In genomic region chr9:134620751-134621557, GRCh38 we compare ENCODE assay signal across 18 cellular contexts. TPM values are rescaled to one million over a fixed set of nuclear protein-coding genes. Genes with fewer than 3 reads are reported as not detected.
DNase-seq lines count a peak whose midpoint lies in the region; ATAC-seq and TF ChIP-seq lines count a peak whose summit lies in the region.
"Had no signal": no experiment of that assay in that cellular context is flagged by ENCODE, and none has a peak within 500 bp of the region (broad histone marks: within the 10 kb centered on the region; RNA-seq: fewer than 3 reads in every experiment).

No MANE protein-coding gene starts in this region.

- H3K4me3 ChIP-seq in left ventricle myocardium inferior = no peak overlapping the region
- H3K4me3 ChIP-seq in CD8-positive, alpha-beta T cell (ENCODE audit: low read depth, low read length) = no peak overlapping the region
- H3K4me3 ChIP-seq: GM12878, GM23338 had no signal

- POLR2A ChIA-PET in WTC11 (lab: Charles Lee) = no interaction called here
- POLR2A ChIA-PET in CD8-positive, alpha-beta T cell (lab: Charles Lee) = no interaction called here

- peaks cover 8% of the 10 kb centered on the region for H3K4me1 ChIP-seq in left ventricle myocardium inferior
- H3K4me1 ChIP-seq in CD8-positive, alpha-beta T cell (ENCODE audit: insufficient read depth, low read length) = no peaks in the 10 kb centered on the region

- H3K4me3 Mint-ChIP-seq in WTC11 (no peak overlapping the region), type B pancreatic cell (no peak overlapping the region)
- no peak overlapping the region for H3K4me3 Mint-ChIP-seq in CD8-positive, alpha-beta T cell
- H3K4me3 Mint-ChIP-seq: activated CD4-positive, alpha-beta T cell treated with anti-CD3 and anti-CD28 coated beads, Interleukin-2, amount 10 ng/mL, durations not matched to agents 7 days and 5 days; activated T-cell treated with anti-CD3 and anti-CD28 coated beads, Interleukin-2, amount 50 U/mL, for 72 hours; GM23338; naive B cell had no signal

- in situ Hi-C loops in G401 (cut with HindIII; ENCODE audit: low sequenced_read_pairs) = no loop called here

- no peaks in the 10 kb centered on the region for H3K36me3 ChIP-seq in left ventricle myocardium inferior
- no peaks in the 10 kb centered on the region for H3K36me3 ChIP-seq in CD8-positive, alpha-beta T cell (ENCODE audit: insufficient read depth, low read length)

- TF ChIP-seq CTCF in left ventricle myocardium inferior (IDR thresholded peaks at IDR 0.05; ENCODE audit: borderline replicate concordance) (no peak), WTC11 (IDR thresholded peaks at IDR 0.05) (no peak), type B pancreatic cell (conservative IDR thresholded peaks at IDR 0.05) (no peak)
- no peak for TF ChIP-seq CTCF in CD8-positive, alpha-beta T cell (IDR thresholded peaks at IDR 0.05)

- no peak overlapping the region for H3K27ac ChIP-seq in left ventricle myocardium inferior (replicated peaks)
- no peak overlapping the region for H3K27ac ChIP-seq in CD8-positive, alpha-beta T cell (ENCODE audit: low read depth, low read length)

- H3K27ac Mint-ChIP-seq in WTC11 = no peak overlapping the region
- H3K27ac Mint-ChIP-seq in type B pancreatic cell = no peak overlapping the region
- H3K27ac Mint-ChIP-seq in CD8-positive, alpha-beta T cell = no peak overlapping the region
- H3K27ac Mint-ChIP-seq: activated CD4-positive, alpha-beta T cell treated with anti-CD3 and anti-CD28 coated beads, Interleukin-2, amount 10 ng/mL, durations not matched to agents 7 days and 5 days; activated T-cell treated with anti-CD3 and anti-CD28 coated beads, Interleukin-2, amount 50 U/mL, for 72 hours; GM23338; naive B cell had no signal

- H3K9me3 Mint-ChIP-seq in WTC11 (no peaks in the 10 kb centered on the region), type B pancreatic cell (no peaks in the 10 kb centered on the region)
- H3K9me3 Mint-ChIP-seq in CD8-positive, alpha-beta T cell = no peaks in the 10 kb centered on the region
- H3K9me3 Mint-ChIP-seq: activated CD4-positive, alpha-beta T cell treated with anti-CD3 and anti-CD28 coated beads, Interleukin-2, amount 10 ng/mL, durations not matched to agents 7 days and 5 days; activated T-cell treated with anti-CD3 and anti-CD28 coated beads, Interleukin-2, amount 50 U/mL, for 72 hours; GM23338; naive B cell had no signal

- H3K9me3 ChIP-seq in left ventricle myocardium inferior (replicated peaks) = no peaks in the 10 kb centered on the region
- no peaks in the 10 kb centered on the region for H3K9me3 ChIP-seq in CD8-positive, alpha-beta T cell (ENCODE audit: low read length)

- H3K27me3 Mint-ChIP-seq in WTC11 (ENCODE audit: low read depth) (no peaks in the 10 kb centered on the region), type B pancreatic cell (peaks cover 10% of the 10 kb centered on the region)
- peaks cover 2% of the 10 kb centered on the region for H3K27me3 Mint-ChIP-seq in CD8-positive, alpha-beta T cell (ENCODE audit: low read depth)
- H3K27me3 Mint-ChIP-seq: activated CD4-positive, alpha-beta T cell treated with anti-CD3 and anti-CD28 coated beads, Interleukin-2, amount 10 ng/mL, durations not matched to agents 7 days and 5 days had no signal

- H3K27me3 ChIP-seq in left ventricle myocardium inferior (ENCODE audit: low read depth) = peaks cover 71% of the 10 kb centered on the region
- H3K27me3 ChIP-seq in CD8-positive, alpha-beta T cell (ENCODE audit: insufficient read depth, low read length) = no peaks in the 10 kb centered on the region

- ATAC-seq in left ventricle myocardium superior = no peak
- ATAC-seq in WTC11 = no peak
- ATAC-seq in CD8-positive, alpha-beta T cell = no peak
- ATAC-seq: activated T-cell treated with anti-CD3 and anti-CD28 coated beads, Interleukin-2, amount 50 U/mL, for 72 hours; GM12878; GM23338 had no signal

- CTCF ChIA-PET in WTC11 (lab: Charles Lee) = interaction anchor here (0.6 kb wide), 1 partner anchor 172 kb away, joined by 4 read pairs; no protein-coding TSS in a partner anchor
- CTCF ChIA-PET in CD8-positive, alpha-beta T cell (lab: Charles Lee) = no interaction called here

- H3K36me3 Mint-ChIP-seq in WTC11 (no peaks in the 10 kb centered on the region), type B pancreatic cell (no peaks in the 10 kb centered on the region)
- H3K36me3 Mint-ChIP-seq in CD8-positive, alpha-beta T cell = no peaks in the 10 kb centered on the region
- H3K36me3 Mint-ChIP-seq: naive B cell had no signal

- DNase-seq in left ventricle myocardium superior = peak; percentile 12
- no peak for DNase-seq in left ventricle myocardium inferior
- DNase-seq in WTC11 (ENCODE audit: low spot score) = peak; percentile 5
- DNase-seq in lung microvascular endothelial cell (ENCODE audit: low read depth in 2 of 2) = peak; percentile 17 to 28
- peak; percentile 50 for DNase-seq in type B pancreatic cell (ENCODE audit: extremely low spot score, unreplicated experiment)
- DNase-seq in CD8-positive, alpha-beta T cell = no peak
- DNase-seq in NCI-H2107 (lab: John Stamatoyannopoulos, UW) = no peak
- no peak for DNase-seq in G401 (ENCODE audit: low spot score)
- DNase-seq: activated CD4-positive, alpha-beta T cell treated with anti-CD3 and anti-CD28 coated beads, Interleukin-2, amount 10 ng/mL, durations not matched to agents 7 days and 5 days; activated T-cell treated with anti-CD3 and anti-CD28 coated beads, Interleukin-2, amount 50 U/mL, for 72 hours; Calu3; cerebellar nuclear complex; naive B cell; NCI-H446 treated with DMSO at 0.1 percent for 48 hours; T-helper 9 cell had no signal

- peaks cover 8% of the 10 kb centered on the region for H3K4me1 Mint-ChIP-seq in WTC11
- peaks cover 31% of the 10 kb centered on the region for H3K4me1 Mint-ChIP-seq in type B pancreatic cell (ENCODE audit: unreplicated experiment)
- no peaks in the 10 kb centered on the region for H3K4me1 Mint-ChIP-seq in CD8-positive, alpha-beta T cell (ENCODE audit: low read depth)
- H3K4me1 Mint-ChIP-seq: activated CD4-positive, alpha-beta T cell treated with anti-CD3 and anti-CD28 coated beads, Interleukin-2, amount 10 ng/mL, durations not matched to agents 7 days and 5 days; naive B cell had no signal

- intact Hi-C loops in left ventricle myocardium superior (cut with micrococcal nuclease) = no loop called here
- intact Hi-C loops in left ventricle myocardium inferior (cut with micrococcal nuclease) = no loop called here
- intact Hi-C loops in CD8-positive, alpha-beta T cell (cut with DNase I, micrococcal nuclease) = no loop called here

TF ChIP-seq in WTC11, 78 proteins besides CTCF, POLR2A, EP300 and RAD21:
- no peak for TF ChIP-seq E2F4 (CRISPR knock-in tag; IDR thresholded peaks at IDR 0.05; ENCODE audit: borderline replicate concordance, low read depth)
- TF ChIP-seq GABPB1 (CRISPR knock-in tag; IDR thresholded peaks at IDR 0.05) = no peak
- no peak for TF ChIP-seq ZNF263 (CRISPR knock-in tag; IDR thresholded peaks at IDR 0.05; ENCODE audit: low read depth)
- TF ChIP-seq OVOL2 (CRISPR knock-in tag; IDR thresholded peaks at IDR 0.05; ENCODE audit: borderline replicate concordance) = no peak
- TF ChIP-seq CREM (CRISPR knock-in tag; IDR thresholded peaks at IDR 0.05) = no peak
- no peak for TF ChIP-seq NFE2L1 (CRISPR knock-in tag; IDR thresholded peaks at IDR 0.05)
- no peak for TF ChIP-seq NFYB (CRISPR knock-in tag; conservative IDR thresholded peaks at IDR 0.05; ENCODE audit: low read depth)
TF ChIP-seq in WTC11: peak in this region for 0.

RNA-seq across cellular contexts. Expression of gene COL5A1, which starts 20.6 kb away (rescaled TPM):
- total RNA-seq in left ventricle myocardium superior = 14.8 TPM
- total RNA-seq in left ventricle myocardium inferior = 13.9 TPM
- total RNA-seq in WTC11 (2021) = 13.5 to 17.7 TPM (median 16.4 TPM) in 3 replicates
- total RNA-seq in lung microvascular endothelial cell = 2.8 and 8.3 TPM in 2 replicates
- total RNA-seq in type B pancreatic cell (ENCODE audit: low replicate concordance) = 16.1 and 112 TPM in 2 replicates
- under 1 TPM; 0.31 to 0.33 TPM for total RNA-seq in CD8-positive, alpha-beta T cell
- total RNA-seq in G401 (2014; rRNA removed; shearing (Covaris generic)) = 0.37 and 0.58 TPM in 2 replicates
- total RNA-seq: Calu3, SK-MEL-5 had no signal

Comparison
In these comparisons a context has a peak if more than half of its experiments do, and no peak if none do; other contexts are left out.
1. DNase-seq: peak in left ventricle myocardium superior (single experiment), WTC11 (single experiment), lung microvascular endothelial cell (2 of 2) and type B pancreatic cell (single experiment); none in left ventricle myocardium inferior (single experiment), CD8-positive, alpha-beta T cell (0 of 7), NCI-H2107 (single experiment) and G401 (single experiment).